Comparison of ENCODE assay signal across 9 cellular contexts in genomic region chr2:94870392-94871225, GRCh38.
DNase-seq lines count a peak whose midpoint lies in the region; ATAC-seq, FAIRE-seq and TF ChIP-seq lines count a peak whose summit lies in the region.
"Had no signal": no experiment of that assay in that cellular context is flagged by ENCODE, and none has a peak within 500 bp of the region (broad histone marks: within the 10 kb centered on the region; RNA-seq: fewer than 3 reads in every experiment).

No MANE protein-coding gene starts in this region.

- H3K4me1 ChIP-seq in OCI-LY1 (ENCODE audit: insufficient read depth, low read length, severe bottlenecking) = no peaks in the 10 kb centered on the region

- H3K27ac ChIP-seq in OCI-LY1 (ENCODE audit: low read depth, low read length, poor library complexity, severe bottlenecking) = no peak overlapping the region

- H3K4me3 ChIP-seq in OCI-LY1 (ENCODE audit: low read depth, low read length, poor library complexity, severe bottlenecking) (no peak overlapping the region), fibroblast of pulmonary artery (replicated peaks; ENCODE audit: low read depth, low read length) (no peak overlapping the region)

- no peak overlapping the region for H3K4me2 ChIP-seq in OCI-LY1 (ENCODE audit: low read length)

- H3K36me3 ChIP-seq in OCI-LY1 (ENCODE audit: insufficient read depth, low read length) = no peaks in the 10 kb centered on the region

- no peaks in the 10 kb centered on the region for H3F3A ChIP-seq in OCI-LY1 (ENCODE audit: insufficient read depth, low read length)

- ATAC-seq in HG03460 (IDR thresholded peaks at IDR 0.05; ENCODE audit: unreplicated experiment) = no peak
- ATAC-seq in GM18870 (IDR thresholded peaks at IDR 0.05; ENCODE audit: unreplicated experiment) = no peak
- ATAC-seq in activated CD4-positive, CD25-positive, alpha-beta regulatory T cell treated with anti-CD3 and anti-CD28 coated beads, Interleukin-2, amount 50 U/mL, for 24 hours = no peak

- no peak overlapping the region for H3K9ac ChIP-seq in OCI-LY1 (ENCODE audit: low read length)

- peak; percentile 46 for FAIRE-seq in urothelium cell line (lab: Jason Lieb, UNC)

- 0 out of 2 replicates have a peak, but pooled peaks cover 4% of the 10 kb centered on the region for H3K27me3 ChIP-seq in OCI-LY1 (ENCODE audit: insufficient read depth, low read length)

- peak; percentile 48 for DNase-seq in stimulated activated CD4-positive, alpha-beta T cell treated with anti-CD3 and anti-CD28 coated beads, Interleukin-1b, Interleukin-23, amount 100 ng/mL, for 48 hours
- DNase-seq in stimulated activated CD4-positive, alpha-beta T cell treated with anti-CD3 and anti-CD28 coated beads, Interleukin-12 subunit alpha, Interleukin-12 subunit beta, amount 100 ng/mL, for 4 hours = no peak
- DNase-seq in fibroblast of pulmonary artery (ENCODE audit: low read depth) = no peak
- no peak for DNase-seq in urothelium cell line (ENCODE audit: low spot score)
- DNase-seq: MV-4-11 had no signal

- H3K9me3 ChIP-seq in OCI-LY1 (ENCODE audit: low read length) = no peaks in the 10 kb centered on the region

- no peak overlapping the region for H2AFZ ChIP-seq in OCI-LY1 (ENCODE audit: low read length)

- H3K79me2 ChIP-seq in OCI-LY1 (ENCODE audit: insufficient read depth, low read length) = no peaks in the 10 kb centered on the region

- no peaks in the 10 kb centered on the region for H3K9me2 ChIP-seq in OCI-LY1 (ENCODE audit: low read depth, low read length)

- TF ChIP-seq CTCF in OCI-LY1 (IDR thresholded peaks at IDR 0.05; ENCODE audit: low read length) (peak; percentile 62), fibroblast of pulmonary artery (IDR thresholded peaks at IDR 0.05; ENCODE audit: low read length, missing control alignments) (peak; percentile 10)

- H4K20me1 ChIP-seq in OCI-LY1 (ENCODE audit: insufficient read depth, low read length) = no peaks in the 10 kb centered on the region
